ENCODE assay signal across 32 cellular contexts in the genomic region with DNA sequence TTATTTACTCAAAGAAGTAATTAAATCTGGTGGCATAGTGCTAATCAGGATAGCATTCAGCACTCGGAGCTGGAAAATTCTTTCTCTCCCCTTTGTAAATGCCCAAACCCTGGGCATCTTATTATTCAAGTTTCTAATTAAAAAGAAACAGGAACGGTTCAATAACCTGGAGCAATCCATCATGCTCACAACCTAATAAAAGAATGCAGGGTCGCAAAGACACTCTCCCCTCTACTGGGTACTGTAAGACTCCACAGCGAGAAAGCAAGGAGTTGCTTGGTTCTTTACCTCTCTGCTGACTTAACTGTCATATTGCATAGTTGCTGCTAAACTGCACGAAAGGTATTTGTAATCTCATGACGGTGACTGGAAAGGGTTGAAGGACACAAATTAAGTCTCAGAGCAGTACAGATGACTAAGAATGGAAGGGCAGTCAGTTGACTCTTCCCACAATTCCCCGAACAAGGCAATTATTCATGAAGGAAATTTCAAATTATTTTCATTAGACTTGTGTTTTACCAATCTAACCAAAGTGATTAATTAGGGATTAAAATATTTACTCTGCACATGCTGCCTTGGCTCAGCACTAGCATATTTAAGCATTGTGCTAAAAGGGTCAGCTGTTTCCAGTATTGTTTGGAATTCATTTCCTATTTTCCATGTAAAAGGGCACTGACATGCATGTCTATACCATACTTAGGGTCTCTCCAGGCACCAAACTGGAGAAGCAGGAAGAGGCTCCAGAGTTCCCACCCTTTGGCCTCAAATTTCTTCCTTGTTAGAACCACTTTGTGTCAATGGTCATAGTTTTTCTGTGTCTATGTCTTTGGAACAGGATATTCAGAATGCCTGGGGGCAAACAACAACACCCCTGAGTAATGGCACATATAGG.
"Had no signal": no experiment of that assay in that cellular context is flagged by ENCODE, and none has a peak within 500 bp of the region (broad histone marks: within the 10 kb centered on the region; RNA-seq: fewer than 3 reads in every experiment).

No MANE protein-coding gene starts in this region.

- H3K4me1 Mint-ChIP-seq: activated CD4-positive, alpha-beta T cell treated with anti-CD3 and anti-CD28 coated beads, Interleukin-2, amount 10 ng/mL, durations not matched to agents 24 days and 14 days; activated T-helper 17 cell treated with anti-CD3 and anti-CD28 coated beads, Interleukin-2, amount 50 U/mL, for 72 hours; naive thymus-derived CD8-positive, alpha-beta T cell; neural crest cell; stimulated activated memory B cell treated with anti-CD40 and anti-IgM and Interleukin-4, amounts not matched to agents 10 μg/mL and 1 μg/mL and 100 μg/mL, for 72 hours; stimulated activated naive CD8-positive, alpha-beta T cell treated with anti-CD3 and anti-CD28 coated beads, Interleukin-15, amount 100 ng/mL, for 72 hours had no signal

- H3K4me3 Mint-ChIP-seq: activated CD4-positive, alpha-beta memory T cell treated with anti-CD3 and anti-CD28 coated beads for 36 hours; activated CD4-positive, alpha-beta T cell treated with anti-CD3 and anti-CD28 coated beads, Interleukin-2, amount 10 ng/mL, durations not matched to agents 24 days and 14 days; activated T-cell treated with anti-CD3 and anti-CD28 coated beads, Interleukin-2, amount 50 U/mL, for 4 hours; activated T-helper 17 cell treated with anti-CD3 and anti-CD28 coated beads, Interleukin-2, amount 50 U/mL, for 72 hours; naive thymus-derived CD8-positive, alpha-beta T cell; neural crest cell; stimulated activated memory B cell treated with anti-CD40 and anti-IgM and Interleukin-4, amounts not matched to agents 10 μg/mL and 1 μg/mL and 100 μg/mL, for 72 hours; stimulated activated naive CD8-positive, alpha-beta T cell treated with anti-CD3 and anti-CD28 coated beads, Interleukin-15, amount 100 ng/mL, for 72 hours; T-helper 2 cell treated with Interferon-gamma antibody and Interleukin-4, amounts not matched to agents 5 μg/mL and 100 μg/mL, for 36 hours; type B pancreatic cell had no signal

- ATAC-seq: activated CD4-positive, CD25-positive, alpha-beta regulatory T cell treated with anti-CD3 and anti-CD28 coated beads, Interleukin-2, amount 50 U/mL, for 24 hours; activated T-cell treated with anti-CD3 and anti-CD28 coated beads, Interleukin-2, amount 50 U/mL, for 4 hours; activated T-helper 17 cell treated with anti-CD3 and anti-CD28 coated beads, Interleukin-2, amount 50 U/mL, for 72 hours; left lung; lower lobe of right lung; naive thymus-derived CD8-positive, alpha-beta T cell; pancreas; stimulated activated memory B cell treated with anti-CD40 and anti-IgM and Interleukin-4, amounts not matched to agents 10 μg/mL and 1 μg/mL and 100 μg/mL, for 72 hours; stimulated activated naive CD8-positive, alpha-beta T cell treated with anti-CD3 and anti-CD28 coated beads, Interleukin-15, amount 100 ng/mL, for 72 hours had no signal

- H3K4me1 ChIP-seq: esophagus squamous epithelium, left lung, lower lobe of right lung, pancreas, prostate gland, sigmoid colon, uterus had no signal

- H3K36me3 Mint-ChIP-seq: activated CD4-positive, alpha-beta memory T cell treated with anti-CD3 and anti-CD28 coated beads for 36 hours; naive thymus-derived CD8-positive, alpha-beta T cell; stimulated activated memory B cell treated with anti-CD40 and anti-IgM and Interleukin-4, amounts not matched to agents 10 μg/mL and 1 μg/mL and 100 μg/mL, for 72 hours; type B pancreatic cell had no signal

- FAIRE-seq: astrocyte, endometrium, frontal cortex, islet of Langerhans, pancreas, small intestine had no signal

- H3K27me3 ChIP-seq: pancreas, sigmoid colon, uterus had no signal

- H3K36me3 ChIP-seq: esophagus squamous epithelium, left lung, lower lobe of right lung, pancreas, prostate gland, sigmoid colon, uterus had no signal

- DNase-seq: activated CD4-positive, alpha-beta memory T cell treated with anti-CD3 and anti-CD28 coated beads for 36 hours; activated CD4-positive, alpha-beta T cell treated with anti-CD3 and anti-CD28 coated beads, Interleukin-2, amount 10 ng/mL, durations not matched to agents 24 days and 14 days; activated gamma-delta T cell treated with Interleukin-2 at 50 U/mL for 16 hours; activated naive CD4-positive, alpha-beta T cell treated with anti-CD3 and anti-CD28 coated beads, Interleukin-2, amount 50 U/mL, for 16 hours; activated T-cell treated with anti-CD3 and anti-CD28 coated beads, Interleukin-2, amount 50 U/mL, for 4 hours; amniotic stem cell; effector CD4-positive, alpha-beta T cell; esophagus squamous epithelium; left lung; lower lobe of right lung; mesenchymal stem cell; naive thymus-derived CD8-positive, alpha-beta T cell; nucleus accumbens; retina; sigmoid colon; stimulated activated CD4-positive, alpha-beta T cell treated with anti-CD3 and anti-CD28 coated beads, Interleukin-4, amount 100 ng/mL, for 24 hours; stimulated activated naive CD8-positive, alpha-beta T cell treated with anti-CD3 and anti-CD28 coated beads, Interleukin-15, amount 100 ng/mL, for 72 hours; uterus had no signal

- H3K9me3 Mint-ChIP-seq: activated CD4-positive, alpha-beta memory T cell treated with anti-CD3 and anti-CD28 coated beads for 36 hours; activated CD4-positive, alpha-beta T cell treated with anti-CD3 and anti-CD28 coated beads, Interleukin-2, amount 10 ng/mL, durations not matched to agents 24 days and 14 days; activated T-cell treated with anti-CD3 and anti-CD28 coated beads, Interleukin-2, amount 50 U/mL, for 4 hours; activated T-helper 17 cell treated with anti-CD3 and anti-CD28 coated beads, Interleukin-2, amount 50 U/mL, for 72 hours; stimulated activated memory B cell treated with anti-CD40 and anti-IgM and Interleukin-4, amounts not matched to agents 10 μg/mL and 1 μg/mL and 100 μg/mL, for 72 hours; stimulated activated naive CD8-positive, alpha-beta T cell treated with anti-CD3 and anti-CD28 coated beads, Interleukin-15, amount 100 ng/mL, for 72 hours; T-helper 2 cell treated with Interferon-gamma antibody and Interleukin-4, amounts not matched to agents 5 μg/mL and 100 μg/mL, for 36 hours; type B pancreatic cell had no signal

- H3K27ac ChIP-seq: epithelial cell of prostate, esophagus squamous epithelium, left lung, lower lobe of right lung, pancreas, prostate gland, sigmoid colon, uterus had no signal

- H3K4me3 ChIP-seq: esophagus squamous epithelium, left lung, lower lobe of right lung, pancreas, prostate gland, sigmoid colon, uterus had no signal

- H3K27ac Mint-ChIP-seq: activated CD4-positive, alpha-beta memory T cell treated with anti-CD3 and anti-CD28 coated beads for 36 hours; activated CD4-positive, alpha-beta T cell treated with anti-CD3 and anti-CD28 coated beads, Interleukin-2, amount 10 ng/mL, durations not matched to agents 24 days and 14 days; activated T-helper 17 cell treated with anti-CD3 and anti-CD28 coated beads, Interleukin-2, amount 50 U/mL, for 72 hours; naive thymus-derived CD8-positive, alpha-beta T cell; stimulated activated memory B cell treated with anti-CD40 and anti-IgM and Interleukin-4, amounts not matched to agents 10 μg/mL and 1 μg/mL and 100 μg/mL, for 72 hours; stimulated activated naive CD8-positive, alpha-beta T cell treated with anti-CD3 and anti-CD28 coated beads, Interleukin-15, amount 100 ng/mL, for 72 hours; T-helper 2 cell treated with Interferon-gamma antibody and Interleukin-4, amounts not matched to agents 5 μg/mL and 100 μg/mL, for 36 hours; type B pancreatic cell had no signal

- H3K9me3 ChIP-seq: esophagus squamous epithelium, left lung, lower lobe of right lung, pancreas, prostate gland, sigmoid colon, uterus had no signal
